ENCODE assay signal across 8 cellular contexts in the genomic region with DNA sequence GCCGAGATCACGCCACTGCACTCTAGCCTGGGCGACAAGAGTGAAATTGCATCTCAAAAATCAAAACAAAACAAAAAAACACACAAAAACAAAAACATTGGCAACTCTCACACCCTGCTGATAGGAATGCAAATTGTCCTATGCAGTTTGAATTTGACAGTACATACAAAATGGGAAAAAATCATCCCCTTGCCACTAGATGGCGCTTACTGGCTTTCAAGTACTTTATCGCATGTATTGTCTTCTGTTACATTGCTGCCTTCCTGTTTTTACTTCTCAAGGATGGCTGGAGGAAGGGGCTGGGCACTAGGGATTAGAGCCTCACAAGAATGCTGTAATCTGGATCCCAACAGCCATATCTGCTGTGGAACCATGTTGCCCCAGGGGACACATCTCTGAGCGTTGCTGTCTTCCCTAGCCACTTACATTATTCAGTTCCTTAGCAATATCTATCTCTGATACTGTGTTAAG. TPM values are rescaled to one million over a fixed set of nuclear protein-coding genes. Genes with fewer than 3 reads are reported as not detected.
DNase-seq lines count a peak whose midpoint lies in the region; ATAC-seq, FAIRE-seq and TF ChIP-seq lines count a peak whose summit lies in the region.

No MANE protein-coding gene starts in this region.

- H3K4me2 ChIP-seq in keratinocyte (ENCODE audit: control insufficient read depth, extremely low read depth, insufficient read depth, low read depth, low read length) = no peak overlapping the region

- H4K20me1 ChIP-seq in keratinocyte (ENCODE audit: control insufficient read depth, extremely low read depth, insufficient read depth, low read length) = no peaks in the 10 kb centered on the region

- no peak overlapping the region for H3K4me3 ChIP-seq in GM12864 (ENCODE audit: low read depth, low read length)
- H3K4me3 ChIP-seq in keratinocyte (ENCODE audit: control insufficient read depth in 2 of 3, extremely low read depth in 1 of 3, insufficient read depth in 2 of 3, low read depth in 1 of 3, low read length in 3 of 3) = no peak overlapping the region

- H3K9me3 ChIP-seq in keratinocyte (ENCODE audit: control insufficient read depth, low read depth, low read length) = no peaks in the 10 kb centered on the region

- H3K79me2 ChIP-seq in keratinocyte (ENCODE audit: control insufficient read depth, insufficient read depth, low read length) = no peaks in the 10 kb centered on the region

- H3K27me3 ChIP-seq in keratinocyte (ENCODE audit: control insufficient read depth, extremely low read depth, insufficient read depth, low read length) = no peaks in the 10 kb centered on the region

- H3K36me3 ChIP-seq in keratinocyte (ENCODE audit: control insufficient read depth in 2 of 2, extremely low read depth in 1 of 2, insufficient read depth in 2 of 2, low read length in 2 of 2) = no peaks in the 10 kb centered on the region

- no peaks in the 10 kb centered on the region for H3K4me1 ChIP-seq in keratinocyte (ENCODE audit: control insufficient read depth, extremely low read depth, insufficient read depth, low read length)

- no peak overlapping the region for H3K9ac ChIP-seq in keratinocyte (ENCODE audit: control insufficient read depth, extremely low read depth, insufficient read depth, low read length)

- in situ Hi-C loops in ACHN (cut with HindIII; ENCODE audit: low pct_ligation_motif_present, low pct_unique_long_range_greater_than_20kb, low sequenced_read_pairs) = no loop called here

- H3K9me1 ChIP-seq in keratinocyte (ENCODE audit: control insufficient read depth, extremely low read depth, insufficient read depth, low read length) = no peaks in the 10 kb centered on the region

- peak; percentile 94 for FAIRE-seq in keratinocyte (lab: Jason Lieb, UNC)

- H3K27ac ChIP-seq in keratinocyte (ENCODE audit: control insufficient read depth, insufficient read depth, low read length) = no peak overlapping the region

- no peak for ATAC-seq in HG02970 (IDR thresholded peaks at IDR 0.05; ENCODE audit: low FRiP score, unreplicated experiment)

- no peak overlapping the region for H2AFZ ChIP-seq in keratinocyte (ENCODE audit: control insufficient read depth, low read length)

- peak; percentile 81 for TF ChIP-seq CTCF in GM12864 (IDR thresholded peaks at IDR 0.05; ENCODE audit: low read depth, low read length, missing control alignments)
- peak; percentile 62 to 97 (median 78) for TF ChIP-seq CTCF in keratinocyte (optimal IDR thresholded peaks at IDR 0.05 in 1 of 3, IDR thresholded peaks at IDR 0.05 in 1 of 3, conservative IDR thresholded peaks at IDR 0.05 in 1 of 3; ENCODE audit: extremely low read depth in 1 of 3, insufficient read depth in 2 of 3, low read length in 3 of 3)

- dilution Hi-C loops in keratinocyte (cut with MboI; ENCODE audit: extremely low pct_ligation_motif_present, low sequenced_read_pairs) = no loop called here

- peak; percentile 77 for DNase-seq in ACHN
- peak; percentile 86 for DNase-seq in GM12864 (ENCODE audit: low read depth)
- peak; percentile 94 for DNase-seq in NCI-H1694 (lab: John Stamatoyannopoulos, UW)
- DNase-seq in SKM-1 treated with dmso at 0.1 percent for 144 hours (lab: John Stamatoyannopoulos, UW; ENCODE audit: unreplicated experiment) = peak; percentile 91
- DNase-seq in central memory CD4-positive, alpha-beta T cell = peak; percentile 48
- peak; percentile 94 for DNase-seq in keratinocyte (ENCODE audit: low read depth, low spot score)
- DNase-seq in stimulated activated CD4-positive, alpha-beta T cell treated with anti-CD3 and anti-CD28 coated beads, TNF-alpha, amount 100 ng/mL, for 24 hours (ENCODE audit: low read depth in 3 of 3) = peak; percentile 6 to 43 (median 19)

RNA-seq across cellular contexts. Expression of gene A4GALT, which starts 59.4 kb away (rescaled TPM):
- 1.6 to 4.4 TPM (median 3.0 TPM) in 3 replicates for polyA plus RNA-seq in keratinocyte
- 2.1 TPM for polyA plus RNA-seq in keratinocyte (2011; ENCODE audit: low read depth)
- 2.4 and 5.0 TPM in 2 replicates for polyA plus RNA-seq in keratinocyte (2011; cell fraction: cytosol; rRNA removed)
- 5.6 and 6.7 TPM in 2 replicates for polyA plus RNA-seq in keratinocyte (2011; cell fraction: nucleus; rRNA removed)
- 4.1 and 8.3 TPM in 2 replicates for polyA plus RNA-seq in keratinocyte (2012; ENCODE audit: low replicate concordance)
- polyA minus RNA-seq in keratinocyte = 1.6 to 3.7 TPM (median 2.1 TPM) in 3 replicates
- 10.9 TPM for polyA minus RNA-seq in keratinocyte (2011; cell fraction: cytosol; rRNA and poly(A)+ RNA removed)
- polyA minus RNA-seq in keratinocyte (2011; cell fraction: nucleus; rRNA and poly(A)+ RNA removed) = 3.8 and 4.0 TPM in 2 replicates

Comparison
In these comparisons a context has a peak if more than half of its experiments do, and no peak if none do; other contexts are left out.
1. DNase-seq: peak in every context shown above with its lines; median percentile 94 in NCI-H1694; 94 in keratinocyte; 91 in SKM-1 treated with dmso at 0.1 percent for 144 hours; 86 in GM12864; 77 in ACHN; 48 in central memory CD4-positive, alpha-beta T cell; 19 in stimulated activated CD4-positive, alpha-beta T cell treated with anti-CD3 and anti-CD28 coated beads, TNF-alpha, amount 100 ng/mL, for 24 hours.